1 cellular context compared by ENCODE assay signal in the genomic region with DNA sequence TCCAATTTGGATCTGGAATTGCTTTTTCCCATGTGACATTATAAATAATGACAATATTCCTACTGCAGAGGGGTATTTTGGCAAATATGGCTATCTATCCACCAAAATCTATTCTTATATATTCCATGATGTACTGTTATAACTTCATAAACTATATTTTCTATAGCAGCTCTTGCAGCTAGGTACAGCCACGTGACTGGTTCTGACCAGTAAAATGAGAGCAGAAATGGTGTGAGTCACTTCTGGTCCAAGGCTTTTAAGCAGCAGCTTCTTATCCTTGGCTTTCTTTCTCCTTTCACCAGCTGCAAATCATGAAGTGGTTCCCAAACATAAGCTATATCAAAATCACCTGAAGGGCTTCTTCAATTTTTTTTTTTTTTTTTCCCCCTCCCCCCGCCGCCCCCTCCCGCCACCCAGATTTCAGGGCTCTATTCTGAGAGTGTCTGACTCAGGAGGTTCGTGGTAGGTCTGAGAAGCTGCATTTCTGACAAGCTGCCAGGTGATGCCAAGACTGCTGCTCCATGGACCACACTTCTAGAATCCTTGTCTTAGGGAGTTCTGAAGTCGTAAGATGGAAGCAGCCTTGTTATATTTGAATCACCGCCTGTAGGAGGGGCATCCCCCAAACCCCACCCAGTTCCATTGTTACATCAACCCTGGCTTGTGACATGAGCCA.
TF ChIP-seq lines count a peak whose summit lies in the region.

No MANE protein-coding gene starts in this region.

TF ChIP-seq in H1, 55 proteins besides CTCF, POLR2A, EP300 and RAD21 (continued from another document):
- TF ChIP-seq NRF1 (IDR thresholded peaks at IDR 0.05; ENCODE audit: low read depth, low read length) (no peak), POU5F1 (IDR thresholded peaks at IDR 0.05; ENCODE audit: low read depth, low read length) (no peak), KDM4A (IDR thresholded peaks at IDR 0.05; ENCODE audit: low read depth, low read length, severe bottlenecking) (no peak), HDAC2 (IDR thresholded peaks at IDR 0.05; ENCODE audit: borderline replicate concordance in 1 of 2, low read depth in 2 of 2, low read length in 2 of 2) (no peak)
TF ChIP-seq in H1: peak in this region for 0.
